ENCODE assay signal across 1 cellular context in genomic region chr10:97686962-97687784, GRCh38.
A peak's percentile ranks its signal among the peaks of the same experiment; 100 is the strongest.
TF ChIP-seq lines count a peak whose summit lies in the region.

AVPI1 (minus strand) TSS chr10:97687241; CDS start chr10:97679905, 7,336 bp downstream.

TF ChIP-seq in HepG2, 621 proteins besides CTCF, POLR2A, EP300 and RAD21 (continued from another document and continues in another):
- TF ChIP-seq ZNF687 (CRISPR knock-in tag; IDR thresholded peaks at IDR 0.05) (peak; percentile 98), ZNF451 (CRISPR knock-in tag; IDR thresholded peaks at IDR 0.05) (peak; percentile 10; the same call in 1 of the 2 replicates), ZNF367 (CRISPR knock-in tag; IDR thresholded peaks at IDR 0.05; ENCODE audit: borderline replicate concordance) (peak; percentile 81; the same call in 1 of the 2 replicates), ZNF317 (CRISPR knock-in tag; IDR thresholded peaks at IDR 0.05) (peak; percentile 75), FOXA3 (CRISPR knock-in tag; IDR thresholded peaks at IDR 0.05) (peak; percentile 65), TARDBP (CRISPR knock-in tag; IDR thresholded peaks at IDR 0.05) (peak; percentile 93), FOSL1 (CRISPR knock-in tag; IDR thresholded peaks at IDR 0.05; ENCODE audit: borderline replicate concordance) (no peak), ZNF580 (CRISPR knock-in tag; IDR thresholded peaks at IDR 0.05; ENCODE audit: borderline replicate concordance, low read depth) (peak; percentile 97), BRCA1 (CRISPR knock-in tag; IDR thresholded peaks at IDR 0.05) (peak; percentile 65; the same call in 1 of the 2 replicates), KDM6A (CRISPR knock-in tag; IDR thresholded peaks at IDR 0.05; ENCODE audit: low read depth) (peak; percentile 33; the same call in 1 of the 2 replicates), ZNF274 (CRISPR knock-in tag; IDR thresholded peaks at IDR 0.05) (peak; percentile 68; the same call in 1 of the 2 replicates), ZNF564 (CRISPR knock-in tag; IDR thresholded peaks at IDR 0.05) (peak; percentile 84; the same call in 1 of the 2 replicates), ZNF296 (CRISPR knock-in tag; conservative IDR thresholded peaks at IDR 0.05) (no peak), MTA1 (CRISPR knock-in tag; IDR thresholded peaks at IDR 0.05; ENCODE audit: borderline replicate concordance) (peak; percentile 94; the same call in 1 of the 2 replicates), FOXK1 (CRISPR knock-in tag; IDR thresholded peaks at IDR 0.05; ENCODE audit: borderline replicate concordance, low read depth) (no peak; the same call in 1 of the 2 replicates), ZBTB44 (CRISPR knock-in tag; IDR thresholded peaks at IDR 0.05) (peak; percentile 62), GPN1 (CRISPR knock-in tag; IDR thresholded peaks at IDR 0.05; ENCODE audit: borderline replicate concordance) (peak; percentile 57; the same call in 1 of the 2 replicates), TMF1 (CRISPR knock-in tag; IDR thresholded peaks at IDR 0.05; ENCODE audit: low read depth) (peak; percentile 84), CBFB (CRISPR knock-in tag; IDR thresholded peaks at IDR 0.05) (peak; percentile 94), NFKB2 (CRISPR knock-in tag; IDR thresholded peaks at IDR 0.05; ENCODE audit: borderline replicate concordance) (peak; percentile 96), ZSCAN20 (CRISPR knock-in tag; IDR thresholded peaks at IDR 0.05; ENCODE audit: borderline replicate concordance) (no peak), GZF1 (CRISPR knock-in tag; IDR thresholded peaks at IDR 0.05) (no peak), ZNF563 (CRISPR knock-in tag; IDR thresholded peaks at IDR 0.05) (no peak; the same call in 1 of the 2 replicates), ZNF879 (CRISPR knock-in tag; IDR thresholded peaks at IDR 0.05) (no peak), PTBP1 (IDR thresholded peaks at IDR 0.05; ENCODE audit: low read depth, low read length, poor library complexity, severe bottlenecking) (no peak), ZNF652 (CRISPR knock-in tag; IDR thresholded peaks at IDR 0.05; ENCODE audit: borderline replicate concordance, low read depth) (no peak)
- TF ChIP-seq, protein P1, sequence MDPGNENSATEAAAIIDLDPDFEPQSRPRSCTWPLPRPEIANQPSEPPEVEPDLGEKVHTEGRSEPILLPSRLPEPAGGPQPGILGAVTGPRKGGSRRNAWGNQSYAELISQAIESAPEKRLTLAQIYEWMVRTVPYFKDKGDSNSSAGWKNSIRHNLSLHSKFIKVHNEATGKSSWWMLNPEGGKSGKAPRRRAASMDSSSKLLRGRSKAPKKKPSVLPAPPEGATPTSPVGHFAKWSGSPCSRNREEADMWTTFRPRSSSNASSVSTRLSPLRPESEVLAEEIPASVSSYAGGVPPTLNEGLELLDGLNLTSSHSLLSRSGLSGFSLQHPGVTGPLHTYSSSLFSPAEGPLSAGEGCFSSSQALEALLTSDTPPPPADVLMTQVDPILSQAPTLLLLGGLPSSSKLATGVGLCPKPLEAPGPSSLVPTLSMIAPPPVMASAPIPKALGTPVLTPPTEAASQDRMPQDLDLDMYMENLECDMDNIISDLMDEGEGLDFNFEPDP (CRISPR knock-in tag; conservative IDR thresholded peaks at IDR 0.05), result no peak
- TF ChIP-seq, protein P2, sequence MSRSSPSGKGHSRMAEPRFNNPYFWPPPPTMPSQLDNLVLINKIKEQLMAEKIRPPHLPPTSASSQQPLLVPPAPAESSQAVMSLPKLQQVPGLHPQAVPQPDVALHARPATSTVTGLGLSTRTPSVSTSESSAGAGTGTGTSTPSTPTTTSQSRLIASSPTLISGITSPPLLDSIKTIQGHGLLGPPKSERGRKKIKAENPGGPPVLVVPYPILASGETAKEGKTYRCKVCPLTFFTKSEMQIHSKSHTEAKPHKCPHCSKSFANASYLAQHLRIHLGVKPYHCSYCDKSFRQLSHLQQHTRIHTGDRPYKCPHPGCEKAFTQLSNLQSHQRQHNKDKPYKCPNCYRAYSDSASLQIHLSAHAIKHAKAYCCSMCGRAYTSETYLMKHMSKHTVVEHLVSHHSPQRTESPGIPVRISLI (CRISPR knock-in tag; IDR thresholded peaks at IDR 0.05; ENCODE audit: borderline replicate concordance), result peak; percentile 38; the same call in 1 of the 2 replicates
- TF ChIP-seq, protein P3, sequence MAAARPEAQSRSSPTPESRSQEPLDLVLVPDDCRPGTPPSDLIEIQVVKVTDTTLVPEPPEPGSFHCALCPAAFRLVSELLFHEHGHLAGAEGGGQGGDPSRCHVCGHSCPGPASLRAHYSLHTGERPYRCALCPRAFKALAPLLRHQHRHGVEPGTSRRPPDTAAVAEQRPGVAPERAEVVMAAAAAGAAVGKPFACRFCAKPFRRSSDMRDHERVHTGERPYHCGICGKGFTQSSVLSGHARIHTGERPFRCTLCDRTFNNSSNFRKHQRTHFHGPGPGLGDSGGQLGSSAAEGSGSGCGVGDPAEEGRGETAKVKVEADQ (CRISPR knock-in tag; IDR thresholded peaks at IDR 0.05; ENCODE audit: borderline replicate concordance), result peak; percentile 32; the same call in 1 of the 2 replicates
- TF ChIP-seq, protein P4, sequence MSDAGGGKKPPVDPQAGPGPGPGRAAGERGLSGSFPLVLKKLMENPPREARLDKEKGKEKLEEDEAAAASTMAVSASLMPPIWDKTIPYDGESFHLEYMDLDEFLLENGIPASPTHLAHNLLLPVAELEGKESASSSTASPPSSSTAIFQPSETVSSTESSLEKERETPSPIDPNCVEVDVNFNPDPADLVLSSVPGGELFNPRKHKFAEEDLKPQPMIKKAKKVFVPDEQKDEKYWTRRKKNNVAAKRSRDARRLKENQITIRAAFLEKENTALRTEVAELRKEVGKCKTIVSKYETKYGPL (CRISPR knock-in tag; IDR thresholded peaks at IDR 0.05), result no peak
- TF ChIP-seq, protein P5, sequence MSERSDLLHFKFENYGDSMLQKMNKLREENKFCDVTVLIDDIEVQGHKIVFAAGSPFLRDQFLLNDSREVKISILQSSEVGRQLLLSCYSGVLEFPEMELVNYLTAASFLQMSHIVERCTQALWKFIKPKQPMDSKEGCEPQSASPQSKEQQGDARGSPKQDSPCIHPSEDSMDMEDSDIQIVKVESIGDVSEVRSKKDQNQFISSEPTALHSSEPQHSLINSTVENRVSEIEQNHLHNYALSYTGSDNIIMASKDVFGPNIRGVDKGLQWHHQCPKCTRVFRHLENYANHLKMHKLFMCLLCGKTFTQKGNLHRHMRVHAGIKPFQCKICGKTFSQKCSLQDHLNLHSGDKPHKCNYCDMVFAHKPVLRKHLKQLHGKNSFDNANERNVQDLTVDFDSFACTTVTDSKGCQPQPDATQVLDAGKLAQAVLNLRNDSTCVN (CRISPR knock-in tag; IDR thresholded peaks at IDR 0.05; ENCODE audit: borderline replicate concordance), result no peak; the same call in 1 of the 2 replicates
- TF ChIP-seq, protein P6, sequence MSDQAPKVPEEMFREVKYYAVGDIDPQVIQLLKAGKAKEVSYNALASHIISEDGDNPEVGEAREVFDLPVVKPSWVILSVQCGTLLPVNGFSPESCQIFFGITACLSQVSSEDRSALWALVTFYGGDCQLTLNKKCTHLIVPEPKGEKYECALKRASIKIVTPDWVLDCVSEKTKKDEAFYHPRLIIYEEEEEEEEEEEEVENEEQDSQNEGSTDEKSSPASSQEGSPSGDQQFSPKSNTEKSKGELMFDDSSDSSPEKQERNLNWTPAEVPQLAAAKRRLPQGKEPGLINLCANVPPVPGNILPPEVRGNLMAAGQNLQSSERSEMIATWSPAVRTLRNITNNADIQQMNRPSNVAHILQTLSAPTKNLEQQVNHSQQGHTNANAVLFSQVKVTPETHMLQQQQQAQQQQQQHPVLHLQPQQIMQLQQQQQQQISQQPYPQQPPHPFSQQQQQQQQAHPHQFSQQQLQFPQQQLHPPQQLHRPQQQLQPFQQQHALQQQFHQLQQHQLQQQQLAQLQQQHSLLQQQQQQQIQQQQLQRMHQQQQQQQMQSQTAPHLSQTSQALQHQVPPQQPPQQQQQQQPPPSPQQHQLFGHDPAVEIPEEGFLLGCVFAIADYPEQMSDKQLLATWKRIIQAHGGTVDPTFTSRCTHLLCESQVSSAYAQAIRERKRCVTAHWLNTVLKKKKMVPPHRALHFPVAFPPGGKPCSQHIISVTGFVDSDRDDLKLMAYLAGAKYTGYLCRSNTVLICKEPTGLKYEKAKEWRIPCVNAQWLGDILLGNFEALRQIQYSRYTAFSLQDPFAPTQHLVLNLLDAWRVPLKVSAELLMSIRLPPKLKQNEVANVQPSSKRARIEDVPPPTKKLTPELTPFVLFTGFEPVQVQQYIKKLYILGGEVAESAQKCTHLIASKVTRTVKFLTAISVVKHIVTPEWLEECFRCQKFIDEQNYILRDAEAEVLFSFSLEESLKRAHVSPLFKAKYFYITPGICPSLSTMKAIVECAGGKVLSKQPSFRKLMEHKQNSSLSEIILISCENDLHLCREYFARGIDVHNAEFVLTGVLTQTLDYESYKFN (CRISPR knock-in tag; conservative IDR thresholded peaks at IDR 0.05), result peak; percentile 90
- TF ChIP-seq, protein P7, sequence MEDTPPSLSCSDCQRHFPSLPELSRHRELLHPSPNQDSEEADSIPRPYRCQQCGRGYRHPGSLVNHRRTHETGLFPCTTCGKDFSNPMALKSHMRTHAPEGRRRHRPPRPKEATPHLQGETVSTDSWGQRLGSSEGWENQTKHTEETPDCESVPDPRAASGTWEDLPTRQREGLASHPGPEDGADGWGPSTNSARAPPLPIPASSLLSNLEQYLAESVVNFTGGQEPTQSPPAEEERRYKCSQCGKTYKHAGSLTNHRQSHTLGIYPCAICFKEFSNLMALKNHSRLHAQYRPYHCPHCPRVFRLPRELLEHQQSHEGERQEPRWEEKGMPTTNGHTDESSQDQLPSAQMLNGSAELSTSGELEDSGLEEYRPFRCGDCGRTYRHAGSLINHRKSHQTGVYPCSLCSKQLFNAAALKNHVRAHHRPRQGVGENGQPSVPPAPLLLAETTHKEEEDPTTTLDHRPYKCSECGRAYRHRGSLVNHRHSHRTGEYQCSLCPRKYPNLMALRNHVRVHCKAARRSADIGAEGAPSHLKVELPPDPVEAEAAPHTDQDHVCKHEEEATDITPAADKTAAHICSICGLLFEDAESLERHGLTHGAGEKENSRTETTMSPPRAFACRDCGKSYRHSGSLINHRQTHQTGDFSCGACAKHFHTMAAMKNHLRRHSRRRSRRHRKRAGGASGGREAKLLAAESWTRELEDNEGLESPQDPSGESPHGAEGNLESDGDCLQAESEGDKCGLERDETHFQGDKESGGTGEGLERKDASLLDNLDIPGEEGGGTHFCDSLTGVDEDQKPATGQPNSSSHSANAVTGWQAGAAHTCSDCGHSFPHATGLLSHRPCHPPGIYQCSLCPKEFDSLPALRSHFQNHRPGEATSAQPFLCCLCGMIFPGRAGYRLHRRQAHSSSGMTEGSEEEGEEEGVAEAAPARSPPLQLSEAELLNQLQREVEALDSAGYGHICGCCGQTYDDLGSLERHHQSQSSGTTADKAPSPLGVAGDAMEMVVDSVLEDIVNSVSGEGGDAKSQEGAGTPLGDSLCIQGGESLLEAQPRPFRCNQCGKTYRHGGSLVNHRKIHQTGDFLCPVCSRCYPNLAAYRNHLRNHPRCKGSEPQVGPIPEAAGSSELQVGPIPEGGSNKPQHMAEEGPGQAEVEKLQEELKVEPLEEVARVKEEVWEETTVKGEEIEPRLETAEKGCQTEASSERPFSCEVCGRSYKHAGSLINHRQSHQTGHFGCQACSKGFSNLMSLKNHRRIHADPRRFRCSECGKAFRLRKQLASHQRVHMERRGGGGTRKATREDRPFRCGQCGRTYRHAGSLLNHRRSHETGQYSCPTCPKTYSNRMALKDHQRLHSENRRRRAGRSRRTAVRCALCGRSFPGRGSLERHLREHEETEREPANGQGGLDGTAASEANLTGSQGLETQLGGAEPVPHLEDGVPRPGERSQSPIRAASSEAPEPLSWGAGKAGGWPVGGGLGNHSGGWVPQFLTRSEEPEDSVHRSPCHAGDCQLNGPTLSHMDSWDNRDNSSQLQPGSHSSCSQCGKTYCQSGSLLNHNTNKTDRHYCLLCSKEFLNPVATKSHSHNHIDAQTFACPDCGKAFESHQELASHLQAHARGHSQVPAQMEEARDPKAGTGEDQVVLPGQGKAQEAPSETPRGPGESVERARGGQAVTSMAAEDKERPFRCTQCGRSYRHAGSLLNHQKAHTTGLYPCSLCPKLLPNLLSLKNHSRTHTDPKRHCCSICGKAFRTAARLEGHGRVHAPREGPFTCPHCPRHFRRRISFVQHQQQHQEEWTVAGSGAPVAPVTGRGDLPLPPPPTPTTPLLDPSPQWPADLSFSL (CRISPR knock-in tag; IDR thresholded peaks at IDR 0.05), result no peak
